In the genomic region with DNA sequence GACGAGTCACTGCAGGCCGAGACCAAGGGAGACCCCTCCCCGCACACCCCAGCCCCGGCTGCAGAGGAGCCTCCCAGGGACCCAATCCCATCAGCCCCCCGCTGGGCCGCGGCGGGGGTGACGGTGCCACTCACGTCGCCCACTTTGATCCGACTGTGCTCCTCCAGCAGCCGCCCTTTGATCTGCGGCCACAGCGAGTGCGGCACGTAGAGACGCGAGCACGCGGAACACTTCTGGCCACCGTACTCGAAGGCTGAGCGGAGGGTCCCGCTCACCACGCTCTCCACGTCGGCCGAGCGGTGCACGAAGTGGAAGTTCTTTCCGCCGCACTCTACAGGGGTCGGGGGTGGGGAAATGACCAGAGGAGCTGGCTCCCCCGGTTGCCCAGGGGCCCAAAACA, we compare ENCODE assay signal across 9 cellular contexts. TPM values are rescaled to one million over a fixed set of nuclear protein-coding genes. Genes with fewer than 3 reads are reported as not detected.
"Had no signal": no experiment of that assay in that cellular context is flagged by ENCODE, and none has a peak within 500 bp of the region (broad histone marks: within the 10 kb centered on the region; RNA-seq: fewer than 3 reads in every experiment).

No MANE protein-coding gene starts in this region.

- H3K4me2 ChIP-seq: KMS-11 had no signal

- DNase-seq: GOT3, H9, HCEC 1CT, KBM-7 had no signal

- H3K27ac ChIP-seq: KMS-11 had no signal

- FAIRE-seq: HTR-8/SVneo had no signal

- H3K9ac ChIP-seq: KMS-11 had no signal

RNA-seq across cellular contexts. Expression of gene TAS1R2, which starts 17.8 kb away (rescaled TPM):
- total RNA-seq: H4, H9, HT-29 had no signal
- polyA plus RNA-seq: IgD-negative memory B cell had no signal
